In genomic region chr22:39646614-39647210, GRCh38 we compare ENCODE assay signal across 15 cellular contexts.
"Had no signal": no experiment of that assay in that cellular context is flagged by ENCODE, and none has a peak within 500 bp of the region (broad histone marks: within the 10 kb centered on the region; RNA-seq: fewer than 3 reads in every experiment).

No MANE protein-coding gene starts in this region.

- H3K27ac ChIP-seq: cardiac muscle cell, gastrocnemius medialis, heart left ventricle, lower lobe of right lung, parathyroid adenoma, tibial artery, VCaP had no signal

- ATAC-seq: activated naive CD4-positive, alpha-beta T cell treated with anti-CD3 and anti-CD28 coated beads, Interleukin-2, amount 50 U/mL, for 72 hours; gastrocnemius medialis; heart left ventricle; stimulated activated memory B cell treated with anti-CD40 and anti-IgM and Interleukin-4, amounts not matched to agents 10 μg/mL and 1 μg/mL and 100 μg/mL, for 72 hours had no signal

- DNase-seq: activated CD4-positive, alpha-beta memory T cell treated with anti-CD3 and anti-CD28 coated beads, Interleukin-2, amount 10 ng/mL, durations not matched to agents 7 days and 5 days; activated effector memory CD4-positive, alpha-beta T cell treated with Interleukin-2 at 50 U/mL for 16 hours; activated T-cell treated with anti-CD3 and anti-CD28 coated beads, Interleukin-2, amount 50 U/mL, for 24 hours; gastrocnemius medialis; heart left ventricle; lower lobe of right lung; midbrain; stimulated activated CD4-positive, alpha-beta T cell treated with anti-CD3 and anti-CD28 coated beads, Interleukin-12 subunit alpha, Interleukin-12 subunit beta, amount 100 ng/mL, for 4 hours; tibial artery had no signal

- H3K27me3 Mint-ChIP-seq: activated CD4-positive, alpha-beta memory T cell treated with anti-CD3 and anti-CD28 coated beads, Interleukin-2, amount 10 ng/mL, durations not matched to agents 7 days and 5 days had no signal

- H3K27me3 ChIP-seq: cardiac muscle cell had no signal

- H3K9me3 ChIP-seq: gastrocnemius medialis, lower lobe of right lung had no signal

- H3K36me3 Mint-ChIP-seq: activated naive CD4-positive, alpha-beta T cell treated with anti-CD3 and anti-CD28 coated beads, Interleukin-2, amount 50 U/mL, for 72 hours; stimulated activated memory B cell treated with anti-CD40 and anti-IgM and Interleukin-4, amounts not matched to agents 10 μg/mL and 1 μg/mL and 100 μg/mL, for 72 hours had no signal

- FAIRE-seq: colon had no signal

- H3K27ac Mint-ChIP-seq: activated CD4-positive, alpha-beta memory T cell treated with anti-CD3 and anti-CD28 coated beads, Interleukin-2, amount 10 ng/mL, durations not matched to agents 7 days and 5 days; activated naive CD4-positive, alpha-beta T cell treated with anti-CD3 and anti-CD28 coated beads, Interleukin-2, amount 50 U/mL, for 72 hours; activated T-cell treated with anti-CD3 and anti-CD28 coated beads, Interleukin-2, amount 50 U/mL, for 24 hours; stimulated activated memory B cell treated with anti-CD40 and anti-IgM and Interleukin-4, amounts not matched to agents 10 μg/mL and 1 μg/mL and 100 μg/mL, for 72 hours had no signal

- H3K9me3 Mint-ChIP-seq: activated CD4-positive, alpha-beta memory T cell treated with anti-CD3 and anti-CD28 coated beads, Interleukin-2, amount 10 ng/mL, durations not matched to agents 7 days and 5 days; activated naive CD4-positive, alpha-beta T cell treated with anti-CD3 and anti-CD28 coated beads, Interleukin-2, amount 50 U/mL, for 72 hours; activated T-cell treated with anti-CD3 and anti-CD28 coated beads, Interleukin-2, amount 50 U/mL, for 24 hours; stimulated activated memory B cell treated with anti-CD40 and anti-IgM and Interleukin-4, amounts not matched to agents 10 μg/mL and 1 μg/mL and 100 μg/mL, for 72 hours had no signal

- H3K4me3 Mint-ChIP-seq: activated CD4-positive, alpha-beta memory T cell treated with anti-CD3 and anti-CD28 coated beads, Interleukin-2, amount 10 ng/mL, durations not matched to agents 7 days and 5 days; activated T-cell treated with anti-CD3 and anti-CD28 coated beads, Interleukin-2, amount 50 U/mL, for 24 hours; stimulated activated memory B cell treated with anti-CD40 and anti-IgM and Interleukin-4, amounts not matched to agents 10 μg/mL and 1 μg/mL and 100 μg/mL, for 72 hours had no signal

- H3K4me1 ChIP-seq: gastrocnemius medialis, heart left ventricle, lower lobe of right lung, parathyroid adenoma, tibial artery had no signal

- H3K36me3 ChIP-seq: cardiac muscle cell, gastrocnemius medialis, heart left ventricle, lower lobe of right lung, tibial artery had no signal

- H3K4me3 ChIP-seq: cardiac muscle cell, gastrocnemius medialis, heart left ventricle, lower lobe of right lung, tibial artery had no signal

- H3K4me1 Mint-ChIP-seq: activated CD4-positive, alpha-beta memory T cell treated with anti-CD3 and anti-CD28 coated beads, Interleukin-2, amount 10 ng/mL, durations not matched to agents 7 days and 5 days; stimulated activated memory B cell treated with anti-CD40 and anti-IgM and Interleukin-4, amounts not matched to agents 10 μg/mL and 1 μg/mL and 100 μg/mL, for 72 hours had no signal
